Comparison of ENCODE assay signal across 21 cellular contexts in genomic region chr19:30877591-30878230, GRCh38.
DNase-seq lines count a peak whose midpoint lies in the region; ATAC-seq lines count a peak whose summit lies in the region.
"Had no signal": no experiment of that assay in that cellular context is flagged by ENCODE, and none has a peak within 500 bp of the region (broad histone marks: within the 10 kb centered on the region; RNA-seq: fewer than 3 reads in every experiment).

No MANE protein-coding gene starts in this region.

- no peak overlapping the region for H3K4me3 ChIP-seq in naive thymus-derived CD4-positive, alpha-beta T cell (ENCODE audit: low read length)
- H3K4me3 ChIP-seq: esophagus squamous epithelium, pancreas had no signal

- H3K4me3 Mint-ChIP-seq in naive thymus-derived CD4-positive, alpha-beta T cell, result no peak overlapping the region
- no peak overlapping the region for H3K4me3 Mint-ChIP-seq in activated CD4-positive, alpha-beta T cell treated with anti-CD3 and anti-CD28 coated beads, Interleukin-2, amount 10 ng/mL, durations not matched to agents 24 days and 14 days
- H3K4me3 Mint-ChIP-seq: activated T-cell treated with anti-CD3 and anti-CD28 coated beads, Interleukin-2, amount 50 U/mL, for 4 hours; endodermal cell; nephron progenitor cell had no signal

- peaks cover 0 to 16% (median 0%) of the 10 kb centered on the region in 5 donors for H3K27me3 Mint-ChIP-seq in naive thymus-derived CD4-positive, alpha-beta T cell
- no peaks in the 10 kb centered on the region for H3K27me3 Mint-ChIP-seq in activated CD4-positive, alpha-beta T cell treated with anti-CD3 and anti-CD28 coated beads, Interleukin-2, amount 10 ng/mL, durations not matched to agents 24 days and 14 days

- DNase-seq in CD1c-positive myeloid dendritic cell (ENCODE audit: extremely low spot score) (peak; percentile 94), NOMO-1 treated with DMSO at 0.1 percent for 48 hours (lab: John Stamatoyannopoulos, UW; ENCODE audit: unreplicated experiment) (peak; percentile 93), globus pallidus (ENCODE audit: low spot score) (peak; percentile 39), OCI-M2 (lab: John Stamatoyannopoulos, UW; ENCODE audit: unreplicated experiment) (no peak)
- no peak for DNase-seq in naive thymus-derived CD4-positive, alpha-beta T cell
- no peak for DNase-seq in activated CD4-positive, alpha-beta T cell treated with anti-CD3 and anti-CD28 coated beads, Interleukin-2, amount 10 ng/mL, durations not matched to agents 24 days and 14 days
- DNase-seq: activated CD4-positive, CD25-positive, alpha-beta regulatory T cell treated with anti-CD3 and anti-CD28 coated beads, Interleukin-2, amount 50 U/mL, for 72 hours; activated naive CD4-positive, alpha-beta T cell; activated T-cell treated with anti-CD3 and anti-CD28 coated beads, Interleukin-2, amount 50 U/mL, for 4 hours; esophagus squamous epithelium; GF-D8; KG1; kidney glomerular epithelial cell; NCI-H1092; NCI-H1930; NCI-H446; nephron progenitor cell had no signal

- H3K4me1 ChIP-seq in naive thymus-derived CD4-positive, alpha-beta T cell (ENCODE audit: control insufficient read depth in 2 of 2, insufficient read depth in 2 of 2, low read length in 2 of 2), result no peaks in the 10 kb centered on the region
- H3K4me1 ChIP-seq: esophagus squamous epithelium, pancreas had no signal

- CTCF ChIA-PET in naive thymus-derived CD4-positive, alpha-beta T cell (lab: Charles Lee), result no interaction called here

- no peak overlapping the region for H3K27ac Mint-ChIP-seq in naive thymus-derived CD4-positive, alpha-beta T cell
- no peak overlapping the region for H3K27ac Mint-ChIP-seq in activated CD4-positive, alpha-beta T cell treated with anti-CD3 and anti-CD28 coated beads, Interleukin-2, amount 10 ng/mL, durations not matched to agents 24 days and 14 days
- H3K27ac Mint-ChIP-seq: endodermal cell had no signal

- no peaks in the 10 kb centered on the region for H3K36me3 Mint-ChIP-seq in naive thymus-derived CD4-positive, alpha-beta T cell
- H3K36me3 Mint-ChIP-seq in activated CD4-positive, alpha-beta T cell treated with anti-CD3 and anti-CD28 coated beads, Interleukin-2, amount 10 ng/mL, durations not matched to agents 24 days and 14 days (ENCODE audit: low read depth), result no peaks in the 10 kb centered on the region

- ATAC-seq in naive thymus-derived CD4-positive, alpha-beta T cell, result peak; percentile 78
- ATAC-seq in GM21529 (IDR thresholded peaks at IDR 0.05; ENCODE audit: unreplicated experiment) (no peak), HG02763 (IDR thresholded peaks at IDR 0.05; ENCODE audit: unreplicated experiment) (no peak)
- ATAC-seq: activated T-cell treated with anti-CD3 and anti-CD28 coated beads, Interleukin-2, amount 50 U/mL, for 4 hours had no signal

- peaks cover 0 to 3% (median 0%) of the 10 kb centered on the region in 7 donors for H3K4me1 Mint-ChIP-seq in naive thymus-derived CD4-positive, alpha-beta T cell
- H3K4me1 Mint-ChIP-seq in activated CD4-positive, alpha-beta T cell treated with anti-CD3 and anti-CD28 coated beads, Interleukin-2, amount 10 ng/mL, durations not matched to agents 24 days and 14 days, result no peaks in the 10 kb centered on the region
- H3K4me1 Mint-ChIP-seq: endodermal cell had no signal

- H3K36me3 ChIP-seq in naive thymus-derived CD4-positive, alpha-beta T cell (ENCODE audit: control insufficient read depth in 2 of 3, insufficient read depth in 3 of 3, low read length in 3 of 3), result no peaks in the 10 kb centered on the region
- H3K36me3 ChIP-seq: esophagus squamous epithelium, pancreas had no signal

- no peak overlapping the region for H3K27ac ChIP-seq in naive thymus-derived CD4-positive, alpha-beta T cell (ENCODE audit: low read depth, low read length)
- H3K27ac ChIP-seq: esophagus squamous epithelium, pancreas had no signal

- intact Hi-C loops in naive thymus-derived CD4-positive, alpha-beta T cell (cut with micrococcal nuclease), result no loop called here
- intact Hi-C loops in activated CD4-positive, alpha-beta T cell treated with anti-CD3 and anti-CD28 coated beads, Interleukin-2, amount 10 ng/mL, durations not matched to agents 24 days and 14 days (cut with micrococcal nuclease), result no loop called here

- H3K9me3 ChIP-seq in naive thymus-derived CD4-positive, alpha-beta T cell (ENCODE audit: control insufficient read depth in 2 of 3, low read length in 3 of 3), result no peaks in the 10 kb centered on the region
- H3K9me3 ChIP-seq: esophagus squamous epithelium, pancreas had no signal

- H3K27me3 ChIP-seq in naive thymus-derived CD4-positive, alpha-beta T cell (ENCODE audit: control insufficient read depth in 2 of 2, insufficient read depth in 2 of 2, low read length in 2 of 2), result no peaks in the 10 kb centered on the region
- H3K27me3 ChIP-seq: esophagus squamous epithelium, pancreas had no signal

- H3K9me3 Mint-ChIP-seq in naive thymus-derived CD4-positive, alpha-beta T cell, result no peaks in the 10 kb centered on the region
- no peaks in the 10 kb centered on the region for H3K9me3 Mint-ChIP-seq in activated CD4-positive, alpha-beta T cell treated with anti-CD3 and anti-CD28 coated beads, Interleukin-2, amount 10 ng/mL, durations not matched to agents 24 days and 14 days
- H3K9me3 Mint-ChIP-seq: activated T-cell treated with anti-CD3 and anti-CD28 coated beads, Interleukin-2, amount 50 U/mL, for 4 hours; endodermal cell; nephron progenitor cell had no signal

- POLR2A ChIA-PET in naive thymus-derived CD4-positive, alpha-beta T cell (lab: Charles Lee), result no interaction called here

Comparison
In these comparisons a context has a peak if more than half of its experiments do, and no peak if none do; other contexts are left out.
1. DNase-seq: peak in CD1c-positive myeloid dendritic cell (single experiment), NOMO-1 treated with DMSO at 0.1 percent for 48 hours (single experiment) and globus pallidus (single experiment); none in naive thymus-derived CD4-positive, alpha-beta T cell (0 of 9), activated CD4-positive, alpha-beta T cell treated with anti-CD3 and anti-CD28 coated beads, Interleukin-2, amount 10 ng/mL, durations not matched to agents 24 days and 14 days (single experiment) and OCI-M2 (single experiment).